8 cellular contexts compared by ENCODE assay signal in genomic region chr10:103668351-103669242, GRCh38.
A peak's percentile ranks its signal among the peaks of the same experiment; 100 is the strongest.
DNase-seq lines count a peak whose midpoint lies in the region; ATAC-seq and TF ChIP-seq lines count a peak whose summit lies in the region.

No MANE protein-coding gene starts in this region.

- H3K27ac Mint-ChIP-seq in HFFc6: peak overlapping the region; percentile 99

- intact Hi-C loops in colonic mucosa (cut with DNase I): no loop called here

- H3K9me3 ChIP-seq in colonic mucosa (no peaks in the 10 kb centered on the region), mucosa of rectum (ENCODE audit: control insufficient read depth in 2 of 2, low read length in 2 of 2) (no peaks in the 10 kb centered on the region)

- ATAC-seq in HG03095 (IDR thresholded peaks at IDR 0.05; ENCODE audit: unreplicated experiment): no peak

- H3K4me1 ChIP-seq in colonic mucosa (no peaks in the 10 kb centered on the region), mucosa of rectum (ENCODE audit: control insufficient read depth in 2 of 2, insufficient read depth in 2 of 2, low read length in 2 of 2) (peaks cover 6 to 11% of the 10 kb centered on the region in 2 donors)

- H3K27me3 Mint-ChIP-seq in HFFc6 (ENCODE audit: insufficient read depth): peaks cover 13% of the 10 kb centered on the region

- no peaks in the 10 kb centered on the region for H3K36me3 ChIP-seq in colonic mucosa
- H3K36me3 ChIP-seq in mucosa of rectum (ENCODE audit: control insufficient read depth in 2 of 2, insufficient read depth in 2 of 2, low read length in 2 of 2): peaks cover 7 to 9% of the 10 kb centered on the region in 2 donors

- peak overlapping the region; percentile 1 to 46 for H3K9ac ChIP-seq in colonic mucosa (ENCODE audit: low read depth in 2 of 2, low read length in 2 of 2)
- H3K9ac ChIP-seq in mucosa of rectum (ENCODE audit: low read depth in 1 of 2, low read length in 2 of 2): no peak overlapping the region

- peak; percentile 82 for DNase-seq in AG08395 (ENCODE audit: low spot score)
- DNase-seq in HFFc6: peak; percentile 79
- DNase-seq in colonic mucosa: peak; percentile 52
- no peak for DNase-seq in NCI-H510A treated with DMSO at 0.1 percent for 48 hours (lab: John Stamatoyannopoulos, UW)
- DNase-seq in DMS79 (lab: John Stamatoyannopoulos, UW): no peak
- no peak for DNase-seq in GM19240 (ENCODE audit: insufficient read length, low spot score)

- peak overlapping the region; percentile 3 for H3K27ac ChIP-seq in colonic mucosa
- peak overlapping the region; percentile 7 to 15 for H3K27ac ChIP-seq in mucosa of rectum (ENCODE audit: low read depth in 2 of 2, low read length in 2 of 2)

- no peak for TF ChIP-seq CTCF in HFFc6 (IDR thresholded peaks at IDR 0.05)
- TF ChIP-seq CTCF in colonic mucosa (IDR thresholded peaks at IDR 0.05): no peak

- H3K27me3 ChIP-seq in colonic mucosa: no peaks in the 10 kb centered on the region
- H3K27me3 ChIP-seq in mucosa of rectum (ENCODE audit: control insufficient read depth in 2 of 2, insufficient read depth in 2 of 2, low read length in 2 of 2): no peaks in the 10 kb centered on the region

- H3K4me3 ChIP-seq in colonic mucosa (no peak overlapping the region), mucosa of rectum (ENCODE audit: low read length in 2 of 2) (peak overlapping the region in 1 of 2 donors; percentile 16)

- peaks cover 68% of the 10 kb centered on the region for H3K4me1 Mint-ChIP-seq in HFFc6 (ENCODE audit: low read depth)

- H3K9me3 Mint-ChIP-seq in HFFc6: no peaks in the 10 kb centered on the region

- peaks cover 15% of the 10 kb centered on the region for H3K36me3 Mint-ChIP-seq in HFFc6 (ENCODE audit: low read depth)

- peak overlapping the region; percentile 93 for H3K4me3 Mint-ChIP-seq in HFFc6

Comparison
In these comparisons a context has a peak if more than half of its experiments do, and no peak if none do; other contexts are left out.
1. DNase-seq: peak in AG08395 (single experiment), HFFc6 (single experiment) and colonic mucosa (single experiment); none in NCI-H510A treated with DMSO at 0.1 percent for 48 hours (single experiment), DMS79 (single experiment) and GM19240 (single experiment).
2. H3K9ac ChIP-seq: peak in colonic mucosa (2 of 2); none in mucosa of rectum (0 of 2).